Comparison of ENCODE assay signal across 16 cellular contexts in the genomic region with DNA sequence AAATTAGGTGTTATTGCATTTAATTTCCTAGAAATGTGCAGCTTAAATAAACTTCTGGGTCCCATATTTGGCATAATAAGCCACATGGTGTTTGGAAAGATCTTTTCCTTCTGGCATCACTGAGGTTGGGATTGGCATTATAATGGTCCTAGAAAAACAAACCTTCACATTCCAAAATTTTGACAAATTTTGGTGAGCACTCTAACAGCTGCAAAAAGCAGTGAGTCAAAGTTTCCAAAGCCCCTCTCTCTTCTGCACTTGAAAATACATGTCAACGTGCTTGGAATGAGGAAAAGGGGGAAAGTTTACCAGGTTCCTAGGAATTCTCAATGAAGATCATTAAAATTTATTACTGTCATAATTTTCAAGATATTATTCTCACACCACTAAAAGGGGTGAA.
DNase-seq lines count a peak whose midpoint lies in the region; ATAC-seq and TF ChIP-seq lines count a peak whose summit lies in the region.
"Had no signal": no experiment of that assay in that cellular context is flagged by ENCODE, and none has a peak within 500 bp of the region (broad histone marks: within the 10 kb centered on the region; RNA-seq: fewer than 3 reads in every experiment).

No MANE protein-coding gene starts in this region.

- no peak overlapping the region for H3K4me3 Mint-ChIP-seq in activated naive CD8-positive, alpha-beta T cell treated with anti-CD3 and anti-CD28 coated beads, Interleukin-2, amount 50 U/mL, for 24 hours
- H3K4me3 Mint-ChIP-seq in activated CD4-positive, alpha-beta memory T cell treated with anti-CD3 and anti-CD28 coated beads for 36 hours, result no peak overlapping the region
- H3K4me3 Mint-ChIP-seq in type B pancreatic cell, result no peak overlapping the region
- H3K4me3 Mint-ChIP-seq: activated CD4-positive, alpha-beta T cell treated with anti-CD3 and anti-CD28 coated beads for 36 hours; brain had no signal

- TF ChIP-seq CTCF in AG10803 (conservative IDR thresholded peaks at IDR 0.05; ENCODE audit: low read length) (no peak), type B pancreatic cell (conservative IDR thresholded peaks at IDR 0.05) (no peak)

- H3K36me3 Mint-ChIP-seq in activated naive CD8-positive, alpha-beta T cell treated with anti-CD3 and anti-CD28 coated beads, Interleukin-2, amount 50 U/mL, for 24 hours (ENCODE audit: low read depth), result peaks cover 7% of the 10 kb centered on the region
- no peaks in the 10 kb centered on the region for H3K36me3 Mint-ChIP-seq in activated CD4-positive, alpha-beta memory T cell treated with anti-CD3 and anti-CD28 coated beads for 36 hours
- H3K36me3 Mint-ChIP-seq in type B pancreatic cell, result peaks cover 20% of the 10 kb centered on the region

- no peak overlapping the region for H3K4me3 ChIP-seq in AG10803 (ENCODE audit: low read length)
- H3K4me3 ChIP-seq: right lobe of liver had no signal

- H3K27me3 Mint-ChIP-seq in activated naive CD8-positive, alpha-beta T cell treated with anti-CD3 and anti-CD28 coated beads, Interleukin-2, amount 50 U/mL, for 24 hours, result no peaks in the 10 kb centered on the region
- no peaks in the 10 kb centered on the region for H3K27me3 Mint-ChIP-seq in activated CD4-positive, alpha-beta memory T cell treated with anti-CD3 and anti-CD28 coated beads for 36 hours
- no peaks in the 10 kb centered on the region for H3K27me3 Mint-ChIP-seq in type B pancreatic cell
- H3K27me3 Mint-ChIP-seq: activated CD4-positive, alpha-beta T cell treated with anti-CD3 and anti-CD28 coated beads for 36 hours; brain had no signal

- POLR2A ChIA-PET in activated CD4-positive, alpha-beta memory T cell treated with anti-CD3 and anti-CD28 coated beads for 36 hours (lab: Charles Lee), result no interaction called here

- intact Hi-C loops in Right ventricle myocardium superior (cut with DNase I), result no loop called here
- intact Hi-C loops in activated CD4-positive, alpha-beta memory T cell treated with anti-CD3 and anti-CD28 coated beads for 36 hours (cut with micrococcal nuclease), result no loop called here

- peaks cover 91% of the 10 kb centered on the region for H3K4me1 Mint-ChIP-seq in activated naive CD8-positive, alpha-beta T cell treated with anti-CD3 and anti-CD28 coated beads, Interleukin-2, amount 50 U/mL, for 24 hours
- H3K4me1 Mint-ChIP-seq in activated CD4-positive, alpha-beta memory T cell treated with anti-CD3 and anti-CD28 coated beads for 36 hours (ENCODE audit: low read depth), result peaks cover 78% of the 10 kb centered on the region
- peaks cover 24% of the 10 kb centered on the region for H3K4me1 Mint-ChIP-seq in type B pancreatic cell (ENCODE audit: unreplicated experiment)
- H3K4me1 Mint-ChIP-seq: brain had no signal

- H3K9me3 Mint-ChIP-seq in activated naive CD8-positive, alpha-beta T cell treated with anti-CD3 and anti-CD28 coated beads, Interleukin-2, amount 50 U/mL, for 24 hours, result peaks cover 10% of the 10 kb centered on the region
- H3K9me3 Mint-ChIP-seq in activated CD4-positive, alpha-beta memory T cell treated with anti-CD3 and anti-CD28 coated beads for 36 hours, result no peaks in the 10 kb centered on the region
- peaks cover 9% of the 10 kb centered on the region for H3K9me3 Mint-ChIP-seq in type B pancreatic cell
- H3K9me3 Mint-ChIP-seq: brain had no signal

- CTCF ChIA-PET in activated CD4-positive, alpha-beta memory T cell treated with anti-CD3 and anti-CD28 coated beads for 36 hours (lab: Charles Lee), result interaction anchor here (1.7 to 2.0 kb wide), 2 partner anchors 11 to 181 kb away, joined by 3 to 6 read pairs; partner anchors contain the start of gene DNAH7

- H3K27ac ChIP-seq in KOPT-K1 (ENCODE audit: low read depth, low read length, poor library complexity, severe bottlenecking), result peak overlapping the region; percentile 53
- H3K27ac ChIP-seq: right lobe of liver had no signal

- peak; percentile 74 for DNase-seq in AG10803 (ENCODE audit: low read depth)
- no peak for DNase-seq in activated naive CD8-positive, alpha-beta T cell treated with anti-CD3 and anti-CD28 coated beads, Interleukin-2, amount 50 U/mL, for 24 hours
- DNase-seq in myocyte (ENCODE audit: low read depth), result peak; percentile 81
- no peak for DNase-seq in NCI-H1092 treated with DMSO at 0.1 percent for 48 hours (lab: John Stamatoyannopoulos, UW)
- DNase-seq in Right ventricle myocardium superior, result no peak
- DNase-seq in activated CD4-positive, alpha-beta memory T cell treated with anti-CD3 and anti-CD28 coated beads for 36 hours, result no peak
- DNase-seq in type B pancreatic cell (ENCODE audit: extremely low spot score, unreplicated experiment), result no peak
- DNase-seq: activated CD4-positive, alpha-beta T cell treated with anti-CD3 and anti-CD28 coated beads for 36 hours; activated T-cell treated with anti-CD3 and anti-CD28 coated beads, Interleukin-2, amount 50 U/mL, for 48 hours; DMS153; left ventricle myocardium superior; NCI-H1694; NCI-H510A treated with DMSO at 0.1 percent for 48 hours; right lobe of liver had no signal

- no peaks in the 10 kb centered on the region for H3K9me3 ChIP-seq in KOPT-K1 (ENCODE audit: insufficient read depth, low read length, poor library complexity, severe bottlenecking)
- H3K9me3 ChIP-seq: right lobe of liver had no signal

- peak overlapping the region; percentile 73 for H3K27ac Mint-ChIP-seq in activated naive CD8-positive, alpha-beta T cell treated with anti-CD3 and anti-CD28 coated beads, Interleukin-2, amount 50 U/mL, for 24 hours
- H3K27ac Mint-ChIP-seq in activated CD4-positive, alpha-beta memory T cell treated with anti-CD3 and anti-CD28 coated beads for 36 hours, result no peak overlapping the region
- H3K27ac Mint-ChIP-seq in type B pancreatic cell, result no peak overlapping the region
- H3K27ac Mint-ChIP-seq: brain had no signal

- H3K36me3 ChIP-seq in KOPT-K1 (ENCODE audit: insufficient read depth, low read length), result no peaks in the 10 kb centered on the region
- H3K36me3 ChIP-seq: right lobe of liver had no signal

- no peak for ATAC-seq in activated naive CD8-positive, alpha-beta T cell treated with anti-CD3 and anti-CD28 coated beads, Interleukin-2, amount 50 U/mL, for 24 hours
- no peak for ATAC-seq in Right ventricle myocardium superior (ENCODE audit: poor library complexity)

Comparison
In these comparisons a context has a peak if more than half of its experiments do, and no peak if none do; other contexts are left out.
1. DNase-seq: peak in AG10803 (single experiment) and myocyte (single experiment); none in activated naive CD8-positive, alpha-beta T cell treated with anti-CD3 and anti-CD28 coated beads, Interleukin-2, amount 50 U/mL, for 24 hours (single experiment), NCI-H1092 treated with DMSO at 0.1 percent for 48 hours (single experiment), Right ventricle myocardium superior (single experiment), activated CD4-positive, alpha-beta memory T cell treated with anti-CD3 and anti-CD28 coated beads for 36 hours (single experiment) and type B pancreatic cell (single experiment).